Comparison of ENCODE assay signal across 1 cellular context in the genomic region with DNA sequence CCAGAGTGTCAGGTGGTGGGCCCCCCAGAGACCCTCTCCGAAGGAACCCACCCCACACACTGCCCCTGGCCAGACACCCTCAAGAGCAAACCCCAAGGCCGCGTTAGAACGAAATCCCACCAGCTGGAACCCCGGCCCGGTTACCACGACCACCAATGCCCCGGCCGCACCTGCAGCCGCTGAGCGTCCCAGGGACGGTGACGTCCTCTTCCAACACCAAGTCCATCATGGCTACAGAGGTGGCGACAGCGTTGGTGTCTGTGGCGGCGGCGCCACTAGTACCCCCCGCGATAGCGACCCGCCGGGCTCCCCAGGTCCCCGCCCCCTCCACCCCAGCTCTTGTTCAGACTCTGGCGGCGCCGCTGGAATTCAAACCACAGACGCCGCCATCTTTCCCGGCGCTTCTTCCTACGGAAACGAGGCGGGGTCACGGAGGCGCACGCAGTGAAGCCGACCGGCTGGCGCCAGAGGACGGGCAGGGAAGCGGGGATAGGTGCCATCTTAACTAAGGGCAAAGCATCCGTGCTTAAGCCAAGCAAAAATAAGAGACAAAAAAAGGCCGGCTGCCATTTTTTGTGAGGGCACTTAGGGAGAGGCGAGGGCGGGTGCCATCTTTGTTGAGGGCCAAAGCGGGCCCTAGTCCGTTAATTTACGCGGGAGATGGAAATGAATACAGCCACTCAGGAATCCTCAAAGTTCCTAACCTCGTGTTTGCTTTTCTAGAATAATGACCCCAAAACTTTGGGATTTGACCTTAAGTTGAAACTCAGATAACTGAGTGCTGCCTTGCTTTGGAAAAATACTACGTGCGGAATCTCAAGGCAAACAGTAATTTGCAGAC.
TF ChIP-seq lines count a peak whose summit lies in the region.

A gene (minus strand): TSS at position 418 of the 841 bp plus-strand sequence. CDS start 189 bp downstream, at position 229.

TF ChIP-seq in K562, 482 proteins besides CTCF, POLR2A, EP300 and RAD21 (continued from another document and continues in another):
- TF ChIP-seq, protein P1, sequence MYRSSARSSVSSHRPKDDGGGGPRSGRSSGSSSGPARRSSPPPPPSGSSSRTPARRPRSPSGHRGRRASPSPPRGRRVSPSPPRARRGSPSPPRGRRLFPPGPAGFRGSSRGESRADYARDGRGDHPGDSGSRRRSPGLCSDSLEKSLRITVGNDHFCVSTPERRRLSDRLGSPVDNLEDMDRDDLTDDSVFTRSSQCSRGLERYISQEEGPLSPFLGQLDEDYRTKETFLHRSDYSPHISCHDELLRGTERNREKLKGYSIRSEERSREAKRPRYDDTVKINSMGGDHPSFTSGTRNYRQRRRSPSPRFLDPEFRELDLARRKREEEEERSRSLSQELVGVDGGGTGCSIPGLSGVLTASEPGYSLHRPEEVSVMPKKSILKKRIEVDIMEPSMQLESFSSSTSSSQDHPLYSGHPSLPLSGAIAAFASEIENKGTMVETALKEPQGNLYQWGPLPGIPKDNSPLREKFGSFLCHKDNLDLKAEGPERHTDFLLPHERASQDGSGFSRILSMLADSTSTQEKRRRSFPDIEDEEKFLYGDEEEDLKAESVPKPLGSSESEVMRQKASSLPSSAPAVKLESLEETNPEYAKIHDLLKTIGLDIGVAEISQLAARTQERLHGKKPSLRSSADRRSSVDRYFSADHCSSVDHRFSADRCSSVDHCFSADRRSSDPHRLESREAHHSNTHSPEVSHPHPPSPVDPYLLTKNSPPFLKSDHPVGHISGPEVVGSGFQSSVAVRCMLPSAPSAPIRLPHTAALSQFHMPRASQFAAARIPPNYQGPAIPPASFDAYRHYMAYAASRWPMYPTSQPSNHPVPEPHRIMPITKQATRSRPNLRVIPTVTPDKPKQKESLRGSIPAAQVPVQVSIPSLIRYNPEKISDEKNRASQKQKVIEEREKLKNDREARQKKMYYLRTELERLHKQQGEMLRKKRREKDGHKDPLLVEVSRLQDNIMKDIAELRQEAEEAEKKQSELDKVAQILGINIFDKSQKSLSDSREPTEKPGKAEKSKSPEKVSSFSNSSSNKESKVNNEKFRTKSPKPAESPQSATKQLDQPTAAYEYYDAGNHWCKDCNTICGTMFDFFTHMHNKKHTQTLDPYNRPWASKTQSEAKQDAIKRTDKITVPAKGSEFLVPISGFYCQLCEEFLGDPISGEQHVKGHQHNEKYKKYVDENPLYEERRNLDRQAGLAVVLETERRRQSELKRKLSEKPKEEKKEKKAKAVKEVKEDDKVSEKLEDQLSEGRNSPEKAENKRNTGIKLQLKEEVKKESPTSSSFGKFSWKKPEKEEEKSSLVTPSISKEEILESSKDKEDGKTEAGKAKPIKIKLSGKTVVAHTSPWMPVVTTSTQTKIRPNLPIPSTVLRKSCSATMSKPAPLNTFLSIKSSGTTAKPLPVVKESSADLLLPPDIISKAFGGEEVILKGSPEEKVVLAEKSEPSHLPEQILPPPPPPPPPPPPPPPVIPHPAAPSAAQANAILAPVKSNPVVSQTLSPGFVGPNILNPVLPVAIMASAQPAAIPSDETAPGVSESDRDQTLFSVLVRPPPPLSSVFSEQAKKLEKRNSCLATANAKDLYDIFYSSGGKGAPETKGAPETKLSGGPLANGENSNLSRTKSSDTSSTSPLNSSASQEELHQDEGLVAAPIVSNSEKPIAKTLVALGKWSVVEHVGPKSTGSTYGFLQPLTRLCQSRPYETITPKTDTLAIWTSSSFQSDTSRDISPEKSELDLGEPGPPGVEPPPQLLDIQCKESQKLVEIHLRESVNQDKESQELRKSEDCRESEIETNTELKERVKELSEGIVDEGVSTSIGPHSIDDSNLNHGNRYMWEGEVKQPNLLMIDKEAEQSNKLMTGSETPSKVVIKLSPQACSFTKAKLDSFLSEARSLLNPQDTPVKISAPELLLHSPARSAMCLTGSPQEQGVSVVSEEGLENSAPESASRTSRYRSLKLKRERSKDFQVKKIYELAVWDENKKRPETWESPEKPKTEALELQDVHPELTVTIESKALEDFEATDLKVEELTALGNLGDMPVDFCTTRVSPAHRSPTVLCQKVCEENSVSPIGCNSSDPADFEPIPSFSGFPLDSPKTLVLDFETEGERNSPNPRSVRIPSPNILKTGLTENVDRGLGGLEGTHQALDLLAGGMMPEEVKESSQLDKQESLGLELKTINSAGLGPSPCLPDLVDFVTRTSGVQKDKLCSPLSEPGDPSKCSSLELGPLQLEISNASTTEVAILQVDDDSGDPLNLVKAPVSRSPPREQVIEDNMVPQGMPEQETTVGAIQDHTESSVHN (IDR thresholded peaks at IDR 0.05; ENCODE audit: borderline replicate concordance in 1 of 2, low read depth in 1 of 2), result no peak
- TF ChIP-seq, protein P2, sequence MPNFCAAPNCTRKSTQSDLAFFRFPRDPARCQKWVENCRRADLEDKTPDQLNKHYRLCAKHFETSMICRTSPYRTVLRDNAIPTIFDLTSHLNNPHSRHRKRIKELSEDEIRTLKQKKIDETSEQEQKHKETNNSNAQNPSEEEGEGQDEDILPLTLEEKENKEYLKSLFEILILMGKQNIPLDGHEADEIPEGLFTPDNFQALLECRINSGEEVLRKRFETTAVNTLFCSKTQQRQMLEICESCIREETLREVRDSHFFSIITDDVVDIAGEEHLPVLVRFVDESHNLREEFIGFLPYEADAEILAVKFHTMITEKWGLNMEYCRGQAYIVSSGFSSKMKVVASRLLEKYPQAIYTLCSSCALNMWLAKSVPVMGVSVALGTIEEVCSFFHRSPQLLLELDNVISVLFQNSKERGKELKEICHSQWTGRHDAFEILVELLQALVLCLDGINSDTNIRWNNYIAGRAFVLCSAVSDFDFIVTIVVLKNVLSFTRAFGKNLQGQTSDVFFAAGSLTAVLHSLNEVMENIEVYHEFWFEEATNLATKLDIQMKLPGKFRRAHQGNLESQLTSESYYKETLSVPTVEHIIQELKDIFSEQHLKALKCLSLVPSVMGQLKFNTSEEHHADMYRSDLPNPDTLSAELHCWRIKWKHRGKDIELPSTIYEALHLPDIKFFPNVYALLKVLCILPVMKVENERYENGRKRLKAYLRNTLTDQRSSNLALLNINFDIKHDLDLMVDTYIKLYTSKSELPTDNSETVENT (CRISPR knock-in tag; IDR thresholded peaks at IDR 0.05), result no peak
- TF ChIP-seq HMGN3 (IDR thresholded peaks at IDR 0.05; ENCODE audit: borderline replicate concordance, extremely low read depth, insufficient read length, low read depth, low read length) (no peak), JUN (IDR thresholded peaks at IDR 0.05; ENCODE audit: borderline replicate concordance, low read depth, low read length) (no peak), JUN (CRISPR knock-in tag; IDR thresholded peaks at IDR 0.05; ENCODE audit: borderline replicate concordance) (no peak), MAFF (IDR thresholded peaks at IDR 0.05; ENCODE audit: low read length) (no peak), SRSF1 (IDR thresholded peaks at IDR 0.05; ENCODE audit: low read depth, low read length) (no peak), RFX7 (CRISPR knock-in tag; IDR thresholded peaks at IDR 0.05) (no peak), PHF20 (IDR thresholded peaks at IDR 0.05; ENCODE audit: partially characterized antibody) (peak; percentile 83), HNRNPLL (IDR thresholded peaks at IDR 0.05; ENCODE audit: low read depth, low read length, poor library complexity, severe bottlenecking) (peak; percentile 55), POU5F1 (IDR thresholded peaks at IDR 0.05; ENCODE audit: borderline replicate concordance, low read depth, low read length, partially characterized antibody) (peak; percentile 83), MBD2 (IDR thresholded peaks at IDR 0.05; ENCODE audit: borderline replicate concordance, low read depth) (peak; percentile 87), PML (IDR thresholded peaks at IDR 0.05; ENCODE audit: low read length) (peak; percentile 54; the same call in 1 of the 2 replicates), SMARCA5 (IDR thresholded peaks at IDR 0.05) (no peak), CBX3 (IDR thresholded peaks at IDR 0.05; ENCODE audit: borderline replicate concordance in 1 of 2, low read length in 2 of 2) (peak in 1 of 2 experiments; percentile 98; a peak in 2 of 3 replicates), SRSF7 (optimal IDR thresholded peaks at IDR 0.05; ENCODE audit: low read depth, low read length) (no peak), RFX5 (IDR thresholded peaks at IDR 0.05; ENCODE audit: low read depth, low read length) (no peak), XRCC5 (IDR thresholded peaks at IDR 0.05; ENCODE audit: low read depth, low read length) (peak; percentile 90), ZNF644 (tag; IDR thresholded peaks at IDR 0.05; ENCODE audit: low read depth) (peak; percentile 99), TAF7 (tag; IDR thresholded peaks at IDR 0.05) (peak; percentile 7; the same call in 1 of the 2 replicates), ARID2 (IDR thresholded peaks at IDR 0.05) (no peak), ESRRB (CRISPR knock-in tag; IDR thresholded peaks at IDR 0.05; ENCODE audit: borderline replicate concordance) (no peak)
- TF ChIP-seq, protein P3, sequence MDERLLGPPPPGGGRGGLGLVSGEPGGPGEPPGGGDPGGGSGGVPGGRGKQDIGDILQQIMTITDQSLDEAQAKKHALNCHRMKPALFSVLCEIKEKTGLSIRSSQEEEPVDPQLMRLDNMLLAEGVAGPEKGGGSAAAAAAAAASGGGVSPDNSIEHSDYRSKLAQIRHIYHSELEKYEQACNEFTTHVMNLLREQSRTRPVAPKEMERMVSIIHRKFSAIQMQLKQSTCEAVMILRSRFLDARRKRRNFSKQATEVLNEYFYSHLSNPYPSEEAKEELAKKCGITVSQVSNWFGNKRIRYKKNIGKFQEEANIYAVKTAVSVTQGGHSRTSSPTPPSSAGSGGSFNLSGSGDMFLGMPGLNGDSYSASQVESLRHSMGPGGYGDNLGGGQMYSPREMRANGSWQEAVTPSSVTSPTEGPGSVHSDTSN (CRISPR knock-in tag; IDR thresholded peaks at IDR 0.05; ENCODE audit: low read depth), result no peak
- TF ChIP-seq, protein P3 (tag; conservative IDR thresholded peaks at IDR 0.05; ENCODE audit: low read depth), result peak; percentile 30; the same call in 1 of the 2 replicates
- TF ChIP-seq, protein P4, sequence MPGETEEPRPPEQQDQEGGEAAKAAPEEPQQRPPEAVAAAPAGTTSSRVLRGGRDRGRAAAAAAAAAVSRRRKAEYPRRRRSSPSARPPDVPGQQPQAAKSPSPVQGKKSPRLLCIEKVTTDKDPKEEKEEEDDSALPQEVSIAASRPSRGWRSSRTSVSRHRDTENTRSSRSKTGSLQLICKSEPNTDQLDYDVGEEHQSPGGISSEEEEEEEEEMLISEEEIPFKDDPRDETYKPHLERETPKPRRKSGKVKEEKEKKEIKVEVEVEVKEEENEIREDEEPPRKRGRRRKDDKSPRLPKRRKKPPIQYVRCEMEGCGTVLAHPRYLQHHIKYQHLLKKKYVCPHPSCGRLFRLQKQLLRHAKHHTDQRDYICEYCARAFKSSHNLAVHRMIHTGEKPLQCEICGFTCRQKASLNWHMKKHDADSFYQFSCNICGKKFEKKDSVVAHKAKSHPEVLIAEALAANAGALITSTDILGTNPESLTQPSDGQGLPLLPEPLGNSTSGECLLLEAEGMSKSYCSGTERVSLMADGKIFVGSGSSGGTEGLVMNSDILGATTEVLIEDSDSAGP (CRISPR knock-in tag; IDR thresholded peaks at IDR 0.05), result no peak
- TF ChIP-seq, protein P5, sequence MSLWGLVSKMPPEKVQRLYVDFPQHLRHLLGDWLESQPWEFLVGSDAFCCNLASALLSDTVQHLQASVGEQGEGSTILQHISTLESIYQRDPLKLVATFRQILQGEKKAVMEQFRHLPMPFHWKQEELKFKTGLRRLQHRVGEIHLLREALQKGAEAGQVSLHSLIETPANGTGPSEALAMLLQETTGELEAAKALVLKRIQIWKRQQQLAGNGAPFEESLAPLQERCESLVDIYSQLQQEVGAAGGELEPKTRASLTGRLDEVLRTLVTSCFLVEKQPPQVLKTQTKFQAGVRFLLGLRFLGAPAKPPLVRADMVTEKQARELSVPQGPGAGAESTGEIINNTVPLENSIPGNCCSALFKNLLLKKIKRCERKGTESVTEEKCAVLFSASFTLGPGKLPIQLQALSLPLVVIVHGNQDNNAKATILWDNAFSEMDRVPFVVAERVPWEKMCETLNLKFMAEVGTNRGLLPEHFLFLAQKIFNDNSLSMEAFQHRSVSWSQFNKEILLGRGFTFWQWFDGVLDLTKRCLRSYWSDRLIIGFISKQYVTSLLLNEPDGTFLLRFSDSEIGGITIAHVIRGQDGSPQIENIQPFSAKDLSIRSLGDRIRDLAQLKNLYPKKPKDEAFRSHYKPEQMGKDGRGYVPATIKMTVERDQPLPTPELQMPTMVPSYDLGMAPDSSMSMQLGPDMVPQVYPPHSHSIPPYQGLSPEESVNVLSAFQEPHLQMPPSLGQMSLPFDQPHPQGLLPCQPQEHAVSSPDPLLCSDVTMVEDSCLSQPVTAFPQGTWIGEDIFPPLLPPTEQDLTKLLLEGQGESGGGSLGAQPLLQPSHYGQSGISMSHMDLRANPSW (CRISPR knock-in tag; IDR thresholded peaks at IDR 0.05), result no peak
- TF ChIP-seq, protein P6, sequence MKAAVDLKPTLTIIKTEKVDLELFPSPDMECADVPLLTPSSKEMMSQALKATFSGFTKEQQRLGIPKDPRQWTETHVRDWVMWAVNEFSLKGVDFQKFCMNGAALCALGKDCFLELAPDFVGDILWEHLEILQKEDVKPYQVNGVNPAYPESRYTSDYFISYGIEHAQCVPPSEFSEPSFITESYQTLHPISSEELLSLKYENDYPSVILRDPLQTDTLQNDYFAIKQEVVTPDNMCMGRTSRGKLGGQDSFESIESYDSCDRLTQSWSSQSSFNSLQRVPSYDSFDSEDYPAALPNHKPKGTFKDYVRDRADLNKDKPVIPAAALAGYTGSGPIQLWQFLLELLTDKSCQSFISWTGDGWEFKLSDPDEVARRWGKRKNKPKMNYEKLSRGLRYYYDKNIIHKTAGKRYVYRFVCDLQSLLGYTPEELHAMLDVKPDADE (conservative IDR thresholded peaks at IDR 0.05; ENCODE audit: control insufficient read depth, low read depth, low read length), result peak; percentile 95
- TF ChIP-seq, protein P7, sequence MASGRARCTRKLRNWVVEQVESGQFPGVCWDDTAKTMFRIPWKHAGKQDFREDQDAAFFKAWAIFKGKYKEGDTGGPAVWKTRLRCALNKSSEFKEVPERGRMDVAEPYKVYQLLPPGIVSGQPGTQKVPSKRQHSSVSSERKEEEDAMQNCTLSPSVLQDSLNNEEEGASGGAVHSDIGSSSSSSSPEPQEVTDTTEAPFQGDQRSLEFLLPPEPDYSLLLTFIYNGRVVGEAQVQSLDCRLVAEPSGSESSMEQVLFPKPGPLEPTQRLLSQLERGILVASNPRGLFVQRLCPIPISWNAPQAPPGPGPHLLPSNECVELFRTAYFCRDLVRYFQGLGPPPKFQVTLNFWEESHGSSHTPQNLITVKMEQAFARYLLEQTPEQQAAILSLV (tag; IDR thresholded peaks at IDR 0.05), result peak; percentile 80; the same call in 1 of the 2 replicates
- TF ChIP-seq, protein P8, sequence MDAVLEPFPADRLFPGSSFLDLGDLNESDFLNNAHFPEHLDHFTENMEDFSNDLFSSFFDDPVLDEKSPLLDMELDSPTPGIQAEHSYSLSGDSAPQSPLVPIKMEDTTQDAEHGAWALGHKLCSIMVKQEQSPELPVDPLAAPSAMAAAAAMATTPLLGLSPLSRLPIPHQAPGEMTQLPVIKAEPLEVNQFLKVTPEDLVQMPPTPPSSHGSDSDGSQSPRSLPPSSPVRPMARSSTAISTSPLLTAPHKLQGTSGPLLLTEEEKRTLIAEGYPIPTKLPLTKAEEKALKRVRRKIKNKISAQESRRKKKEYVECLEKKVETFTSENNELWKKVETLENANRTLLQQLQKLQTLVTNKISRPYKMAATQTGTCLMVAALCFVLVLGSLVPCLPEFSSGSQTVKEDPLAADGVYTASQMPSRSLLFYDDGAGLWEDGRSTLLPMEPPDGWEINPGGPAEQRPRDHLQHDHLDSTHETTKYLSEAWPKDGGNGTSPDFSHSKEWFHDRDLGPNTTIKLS (IDR thresholded peaks at IDR 0.05; ENCODE audit: borderline replicate concordance, low read depth), result peak; percentile 42; the same call in 1 of the 2 replicates
